ENCODE assay signal across 10 cellular contexts in the genomic region with DNA sequence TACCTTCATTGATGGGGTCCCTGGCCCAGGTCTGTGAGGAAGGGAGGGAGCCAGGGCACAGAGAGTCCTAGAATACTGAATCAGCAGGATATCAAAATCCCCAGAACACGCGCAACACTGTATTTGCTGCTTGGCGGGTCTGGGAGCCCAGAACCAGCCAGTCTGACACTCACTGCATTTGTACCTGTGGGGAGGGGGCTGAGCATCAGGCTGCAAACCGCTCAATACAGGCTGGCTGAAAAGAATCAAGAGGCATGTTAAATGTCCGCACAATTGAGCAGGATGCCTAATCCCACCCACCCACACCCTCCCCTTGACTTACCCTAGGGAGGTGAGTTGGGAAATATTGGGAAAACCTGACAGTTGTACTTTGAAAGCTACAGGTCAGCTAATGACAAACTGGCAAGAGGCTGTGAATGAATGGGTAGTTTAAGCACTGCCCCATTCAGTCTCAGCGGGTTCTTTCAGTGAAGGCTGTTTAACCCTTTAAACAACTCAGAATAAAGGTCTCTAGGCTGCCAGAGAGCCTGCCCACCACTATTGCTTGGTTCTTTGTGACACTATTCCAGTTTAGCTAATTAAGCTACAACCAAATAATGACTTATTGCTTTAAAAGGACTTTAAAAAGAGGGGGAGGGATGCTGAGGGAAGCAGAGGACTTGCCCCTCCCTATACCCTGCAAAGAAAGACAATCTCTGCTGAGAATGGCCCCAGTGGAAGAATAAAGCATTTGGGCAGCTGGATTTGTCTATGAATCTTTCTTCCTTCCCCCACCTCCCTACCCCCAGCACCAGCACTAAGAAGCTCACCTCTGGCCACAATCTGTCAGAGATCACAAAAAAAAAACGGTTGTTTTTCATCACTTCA. TPM values are rescaled to one million over a fixed set of nuclear protein-coding genes. Genes with fewer than 3 reads are reported as not detected.
DNase-seq lines count a peak whose midpoint lies in the region; ATAC-seq and TF ChIP-seq lines count a peak whose summit lies in the region.
"Had no signal": no experiment of that assay in that cellular context is flagged by ENCODE, and none has a peak within 500 bp of the region (broad histone marks: within the 10 kb centered on the region; RNA-seq: fewer than 3 reads in every experiment).

No MANE protein-coding gene starts in this region.

- intact Hi-C loops in colonic mucosa (cut with DNase I), result loop anchor here (10.0 kb wide), 2 partner anchors 165 to 225 kb away; no protein-coding TSS in a partner anchor
- intact Hi-C loops in tibial artery (cut with DNase I; ENCODE audit: low total_unique reads), result loop anchor here (10.0 kb wide), 1 partner anchor 225 kb away; no protein-coding TSS in a partner anchor

- H3K4me1 ChIP-seq in colonic mucosa (peaks cover 6% of the 10 kb centered on the region), liver (ENCODE audit: control insufficient read depth in 4 of 4, insufficient read depth in 4 of 4, low read length in 3 of 4) (peaks cover 19 to 69% (median 54%) of the 10 kb centered on the region in 4 donors), tibial artery (peaks cover 0 to 80% (median 67%) of the 10 kb centered on the region in 4 donors)

- H3K4me3 Mint-ChIP-seq in T-helper 2 cell treated with Interferon-gamma antibody and Interleukin-4, amounts not matched to agents 5 μg/mL and 100 μg/mL, for 36 hours, result peak overlapping the region; percentile 41
- H3K4me3 Mint-ChIP-seq: activated CD4-positive, alpha-beta T cell treated with anti-CD3 and anti-CD28 coated beads, Interleukin-2, amount 10 ng/mL, durations not matched to agents 7 days and 5 days had no signal

- H3K36me3 Mint-ChIP-seq in T-helper 2 cell treated with Interferon-gamma antibody and Interleukin-4, amounts not matched to agents 5 μg/mL and 100 μg/mL, for 36 hours (ENCODE audit: low read depth), result no peaks in the 10 kb centered on the region

- peaks cover 23% of the 10 kb centered on the region for H3K27me3 Mint-ChIP-seq in T-helper 2 cell treated with Interferon-gamma antibody and Interleukin-4, amounts not matched to agents 5 μg/mL and 100 μg/mL, for 36 hours (ENCODE audit: low read depth)

- H3K36me3 ChIP-seq in colonic mucosa (no peaks in the 10 kb centered on the region), liver (ENCODE audit: control insufficient read depth in 4 of 4, insufficient read depth in 3 of 4, low read depth in 1 of 4, low read length in 3 of 4) (no peaks in the 10 kb centered on the region), tibial artery (peaks cover 0 to under 1% (median under 1%) of the 10 kb centered on the region in 3 donors)
- H3K36me3 ChIP-seq: thyroid gland had no signal

- no peak overlapping the region for H3K4me3 ChIP-seq in colonic mucosa
- no peak overlapping the region for H3K4me3 ChIP-seq in liver (ENCODE audit: low read depth in 1 of 3, low read length in 3 of 3)
- peak overlapping the region; percentile 69 to 81 for H3K4me3 ChIP-seq in tibial artery
- H3K4me3 ChIP-seq: thyroid gland had no signal

- H3K27ac Mint-ChIP-seq in T-helper 2 cell treated with Interferon-gamma antibody and Interleukin-4, amounts not matched to agents 5 μg/mL and 100 μg/mL, for 36 hours, result no peak overlapping the region

- no peaks in the 10 kb centered on the region for H3K9me3 ChIP-seq in colonic mucosa
- no peaks in the 10 kb centered on the region for H3K9me3 ChIP-seq in liver (ENCODE audit: control insufficient read depth in 4 of 4, low read length in 3 of 4)
- no peaks in the 10 kb centered on the region for H3K9me3 ChIP-seq in tibial artery
- H3K9me3 ChIP-seq: thyroid gland had no signal

- H3K27me3 ChIP-seq in colonic mucosa (no peaks in the 10 kb centered on the region), liver (ENCODE audit: control insufficient read depth in 4 of 4, insufficient read depth in 4 of 4, low read length in 3 of 4) (peaks cover 0 to 2% (median 0%) of the 10 kb centered on the region in 4 donors), tibial artery (no peaks in the 10 kb centered on the region)
- H3K27me3 ChIP-seq: thyroid gland had no signal

- TF ChIP-seq CTCF in colonic mucosa (IDR thresholded peaks at IDR 0.05) (no peak), liver (IDR thresholded peaks at IDR 0.05; ENCODE audit: low read depth, low read length, missing input control) (no peak), tibial artery (IDR thresholded peaks at IDR 0.05) (no peak)

- H3K27ac ChIP-seq in colonic mucosa (peak overlapping the region; percentile 76), liver (ENCODE audit: low read depth in 1 of 2, low read length in 2 of 2) (peak overlapping the region; percentile 53 to 72), tibial artery (peak overlapping the region; percentile 95 to 96)

- no peak for ATAC-seq in GM19328 (IDR thresholded peaks at IDR 0.05; ENCODE audit: unreplicated experiment)

- H3K9me3 Mint-ChIP-seq in T-helper 2 cell treated with Interferon-gamma antibody and Interleukin-4, amounts not matched to agents 5 μg/mL and 100 μg/mL, for 36 hours, result no peaks in the 10 kb centered on the region
- H3K9me3 Mint-ChIP-seq: activated CD4-positive, alpha-beta T cell treated with anti-CD3 and anti-CD28 coated beads, Interleukin-2, amount 10 ng/mL, durations not matched to agents 7 days and 5 days had no signal

- DNase-seq in T-helper 2 cell treated with Interferon-gamma antibody and Interleukin-4, amounts not matched to agents 5 μg/mL and 100 μg/mL, for 36 hours (ENCODE audit: low spot score), result no peak
- DNase-seq in T-helper 2 cell (no peak), colonic mucosa (no peak), tibial artery (no peak), NCI-H2029 (lab: John Stamatoyannopoulos, UW) (no peak)
- DNase-seq in activated CD4-positive, alpha-beta T cell treated with anti-CD3 and anti-CD28 coated beads, Interleukin-2, amount 50 U/mL, for 4 hours, result no peak
- DNase-seq: activated CD4-positive, alpha-beta T cell treated with anti-CD3 and anti-CD28 coated beads, Interleukin-2, amount 10 ng/mL, durations not matched to agents 7 days and 5 days; thyroid gland had no signal

- TF ChIP-seq RAD21 in liver (IDR thresholded peaks at IDR 0.05), result peak in 1 of 2 donors; percentile 19

- WGBS in liver, result 50% methylated on average over 7 of the region's 7 CpGs

- H3K9ac ChIP-seq in colonic mucosa (ENCODE audit: low read depth in 2 of 2, low read length in 2 of 2) (no peak overlapping the region), liver (ENCODE audit: low read depth in 1 of 2, low read length in 2 of 2) (no peak overlapping the region)

- H3K4me1 Mint-ChIP-seq in T-helper 2 cell treated with Interferon-gamma antibody and Interleukin-4, amounts not matched to agents 5 μg/mL and 100 μg/mL, for 36 hours (ENCODE audit: low read depth), result peaks cover 36% of the 10 kb centered on the region

TF ChIP-seq in liver, 16 proteins besides CTCF, POLR2A, EP300 and RAD21:
- TF ChIP-seq, protein P1, sequence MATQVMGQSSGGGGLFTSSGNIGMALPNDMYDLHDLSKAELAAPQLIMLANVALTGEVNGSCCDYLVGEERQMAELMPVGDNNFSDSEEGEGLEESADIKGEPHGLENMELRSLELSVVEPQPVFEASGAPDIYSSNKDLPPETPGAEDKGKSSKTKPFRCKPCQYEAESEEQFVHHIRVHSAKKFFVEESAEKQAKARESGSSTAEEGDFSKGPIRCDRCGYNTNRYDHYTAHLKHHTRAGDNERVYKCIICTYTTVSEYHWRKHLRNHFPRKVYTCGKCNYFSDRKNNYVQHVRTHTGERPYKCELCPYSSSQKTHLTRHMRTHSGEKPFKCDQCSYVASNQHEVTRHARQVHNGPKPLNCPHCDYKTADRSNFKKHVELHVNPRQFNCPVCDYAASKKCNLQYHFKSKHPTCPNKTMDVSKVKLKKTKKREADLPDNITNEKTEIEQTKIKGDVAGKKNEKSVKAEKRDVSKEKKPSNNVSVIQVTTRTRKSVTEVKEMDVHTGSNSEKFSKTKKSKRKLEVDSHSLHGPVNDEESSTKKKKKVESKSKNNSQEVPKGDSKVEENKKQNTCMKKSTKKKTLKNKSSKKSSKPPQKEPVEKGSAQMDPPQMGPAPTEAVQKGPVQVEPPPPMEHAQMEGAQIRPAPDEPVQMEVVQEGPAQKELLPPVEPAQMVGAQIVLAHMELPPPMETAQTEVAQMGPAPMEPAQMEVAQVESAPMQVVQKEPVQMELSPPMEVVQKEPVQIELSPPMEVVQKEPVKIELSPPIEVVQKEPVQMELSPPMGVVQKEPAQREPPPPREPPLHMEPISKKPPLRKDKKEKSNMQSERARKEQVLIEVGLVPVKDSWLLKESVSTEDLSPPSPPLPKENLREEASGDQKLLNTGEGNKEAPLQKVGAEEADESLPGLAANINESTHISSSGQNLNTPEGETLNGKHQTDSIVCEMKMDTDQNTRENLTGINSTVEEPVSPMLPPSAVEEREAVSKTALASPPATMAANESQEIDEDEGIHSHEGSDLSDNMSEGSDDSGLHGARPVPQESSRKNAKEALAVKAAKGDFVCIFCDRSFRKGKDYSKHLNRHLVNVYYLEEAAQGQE (IDR thresholded peaks at IDR 0.05), result no peak
- TF ChIP-seq SP1 (IDR thresholded peaks at IDR 0.05), result peak; percentile 38
- TF ChIP-seq HNF4G (IDR thresholded peaks at IDR 0.05), result peak; percentile 37
- TF ChIP-seq HNF4A (conservative IDR thresholded peaks at IDR 0.05), result peak; percentile 60 to 70
- TF ChIP-seq, protein P2, sequence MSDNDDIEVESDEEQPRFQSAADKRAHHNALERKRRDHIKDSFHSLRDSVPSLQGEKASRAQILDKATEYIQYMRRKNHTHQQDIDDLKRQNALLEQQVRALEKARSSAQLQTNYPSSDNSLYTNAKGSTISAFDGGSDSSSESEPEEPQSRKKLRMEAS (IDR thresholded peaks at IDR 0.05), result no peak
- TF ChIP-seq RXRA (IDR thresholded peaks at IDR 0.05), result peak; percentile 26

RNA-seq across cellular contexts. Expression of a gene that starts 5.0 kb away (rescaled TPM):
- 10 to 100 TPM in 1 of 2 donors, 1 to 10 TPM in 1; 8.4 to 21.5 TPM for total RNA-seq in colonic mucosa
- 1 to 10 TPM; 4.8 to 9.6 TPM for total RNA-seq in liver
- polyA plus RNA-seq in liver, result 1 to 10 TPM; 2.7 to 4.9 TPM

Comparison
In these comparisons a context has a peak if more than half of its experiments do, and no peak if none do; other contexts are left out.
1. H3K4me3 ChIP-seq: peak in tibial artery (2 of 2); none in colonic mucosa (single experiment) and liver (0 of 3).
2. Peak in every context shown above with its lines, with median percentiles within 50 percentile points of each other: H3K27ac ChIP-seq.